18 cellular contexts compared by ENCODE assay signal in genomic region chr19:29795882-29796523, GRCh38. TPM values are rescaled to one million over a fixed set of nuclear protein-coding genes. Genes with fewer than 3 reads are reported as not detected.
DNase-seq lines count a peak whose midpoint lies in the region; ATAC-seq lines count a peak whose summit lies in the region.
"Had no signal": no experiment of that assay in that cellular context is flagged by ENCODE, and none has a peak within 500 bp of the region (broad histone marks: within the 10 kb centered on the region; RNA-seq: fewer than 3 reads in every experiment).

No MANE protein-coding gene starts in this region.

- H2BK12ac ChIP-seq in trophoblast cell (ENCODE audit: low read length): no peak overlapping the region

- no peaks in the 10 kb centered on the region for H3K36me3 Mint-ChIP-seq in activated CD8-positive, alpha-beta memory T cell treated with anti-CD3 and anti-CD28 coated beads, Interleukin-2, amount 10 ng/mL, durations not matched to agents 7 days and 5 days

- no peaks in the 10 kb centered on the region for H3K79me2 ChIP-seq in trophoblast cell (ENCODE audit: control insufficient read depth, insufficient read depth, low read length, poor library complexity)

- CTCF ChIA-PET in activated CD8-positive, alpha-beta memory T cell treated with anti-CD3 and anti-CD28 coated beads, Interleukin-2, amount 10 ng/mL, durations not matched to agents 7 days and 5 days (lab: Charles Lee): interaction anchor here (0.7 to 1.1 kb wide), 3 partner anchors 36 to 66 kb away, joined by 3 to 4 read pairs (median 4); no protein-coding TSS in a partner anchor

- intact Hi-C loops in Right ventricle myocardium inferior (cut with DNase I): no loop called here
- intact Hi-C loops in left ventricle myocardium superior (cut with micrococcal nuclease): no loop called here

- H3K9me3 ChIP-seq in trophoblast cell (ENCODE audit: insufficient read depth, low read depth, low read length): no peaks in the 10 kb centered on the region
- H3K9me3 ChIP-seq: BE2C, MG63, SJSA1 had no signal

- WGBS in trophoblast cell (ENCODE audit: extremely low coverage, insufficient coverage, insufficient read length): no CpG with 5 or more reads among the region's 12 CpGs

- no peak overlapping the region for H3K18ac ChIP-seq in trophoblast cell (ENCODE audit: low read length)

- no peak overlapping the region for H3K4me2 ChIP-seq in trophoblast cell (ENCODE audit: low read length)

- no peak overlapping the region for H4K91ac ChIP-seq in trophoblast cell (ENCODE audit: low read depth, low read length)

- peak; percentile 40 for DNase-seq in Right ventricle myocardium inferior (ENCODE audit: missing footprints)
- no peak for DNase-seq in left ventricle myocardium superior
- peak; percentile 40 for DNase-seq in cerebellar cortex (ENCODE audit: low spot score)
- DNase-seq in left kidney (ENCODE audit: low read depth, low spot score): peak; percentile 56
- no peak for DNase-seq in trophoblast cell
- DNase-seq in activated CD8-positive, alpha-beta memory T cell treated with anti-CD3 and anti-CD28 coated beads, Interleukin-2, amount 10 ng/mL, durations not matched to agents 7 days and 5 days: no peak
- DNase-seq: BE2C, EL, H7, MG63, NCI-H1694 treated with DMSO at 0.1 percent for 48 hours, NCI-H2227 treated with DMSO at 0.1 percent for 48 hours, NCI-H510A treated with DMSO at 0.1 percent for 48 hours, NCI-H774, OCI-M1 had no signal

- no peak overlapping the region for H3K4me3 ChIP-seq in trophoblast cell (ENCODE audit: low read depth, low read length)
- H3K4me3 ChIP-seq: K562, MG63, SJSA1 had no signal

- H3K27ac Mint-ChIP-seq in activated CD8-positive, alpha-beta memory T cell treated with anti-CD3 and anti-CD28 coated beads, Interleukin-2, amount 10 ng/mL, durations not matched to agents 7 days and 5 days: no peak overlapping the region

- no peaks in the 10 kb centered on the region for H3K9me3 Mint-ChIP-seq in activated CD8-positive, alpha-beta memory T cell treated with anti-CD3 and anti-CD28 coated beads, Interleukin-2, amount 10 ng/mL, durations not matched to agents 7 days and 5 days (ENCODE audit: low read depth)

- H4K8ac ChIP-seq in trophoblast cell (ENCODE audit: low read depth, low read length): no peak overlapping the region

- H3K4me1 Mint-ChIP-seq in activated CD8-positive, alpha-beta memory T cell treated with anti-CD3 and anti-CD28 coated beads, Interleukin-2, amount 10 ng/mL, durations not matched to agents 7 days and 5 days: peaks cover 7% of the 10 kb centered on the region

- H3K27me3 ChIP-seq in trophoblast cell (ENCODE audit: insufficient read depth, low read length): no peaks in the 10 kb centered on the region
- H3K27me3 ChIP-seq: BE2C, MG63, SJSA1 had no signal

- H3K36me3 ChIP-seq in trophoblast cell (ENCODE audit: control insufficient read depth in 1 of 2, insufficient read depth in 2 of 2, low read length in 2 of 2): no peaks in the 10 kb centered on the region
- H3K36me3 ChIP-seq: BE2C, MG63, SJSA1 had no signal

- no peak overlapping the region for H3K9ac ChIP-seq in trophoblast cell (ENCODE audit: low read length)

- no peak overlapping the region for H3K4ac ChIP-seq in trophoblast cell (ENCODE audit: low read depth, low read length)

- H3K27ac ChIP-seq in trophoblast cell (ENCODE audit: low read depth, low read length): no peak overlapping the region
- H3K27ac ChIP-seq: SJSA1 had no signal

- H2AK5ac ChIP-seq in trophoblast cell (ENCODE audit: low read length): no peak overlapping the region

- no peak overlapping the region for H2BK120ac ChIP-seq in trophoblast cell (ENCODE audit: insufficient read depth, low read length, poor library complexity)

- no peak overlapping the region for H2AFZ ChIP-seq in trophoblast cell (ENCODE audit: insufficient read depth, low read length, poor library complexity)

- H3K14ac ChIP-seq in trophoblast cell (ENCODE audit: low read length): no peak overlapping the region

- H3K4me1 ChIP-seq in trophoblast cell (ENCODE audit: control insufficient read depth in 1 of 2, insufficient read depth in 2 of 2, low read length in 2 of 2): no peaks in the 10 kb centered on the region
- H3K4me1 ChIP-seq: BE2C, SJSA1 had no signal

- H2BK5ac ChIP-seq in trophoblast cell (ENCODE audit: low read depth, low read length, poor library complexity): no peak overlapping the region

- no peak overlapping the region for H3K4me3 Mint-ChIP-seq in activated CD8-positive, alpha-beta memory T cell treated with anti-CD3 and anti-CD28 coated beads, Interleukin-2, amount 10 ng/mL, durations not matched to agents 7 days and 5 days

- H3K79me1 ChIP-seq in trophoblast cell (ENCODE audit: low read length): no peaks in the 10 kb centered on the region

- no peak for ATAC-seq in Right ventricle myocardium inferior
- no peak for ATAC-seq in left ventricle myocardium superior
- ATAC-seq in activated CD8-positive, alpha-beta memory T cell treated with anti-CD3 and anti-CD28 coated beads, Interleukin-2, amount 10 ng/mL, durations not matched to agents 7 days and 5 days: no peak
- ATAC-seq in GM18520 (IDR thresholded peaks at IDR 0.05; ENCODE audit: unreplicated experiment): no peak
- ATAC-seq: K562 had no signal

- H3K27me3 Mint-ChIP-seq in activated CD8-positive, alpha-beta memory T cell treated with anti-CD3 and anti-CD28 coated beads, Interleukin-2, amount 10 ng/mL, durations not matched to agents 7 days and 5 days: peaks cover 2% of the 10 kb centered on the region

- H3K23ac ChIP-seq in trophoblast cell (ENCODE audit: low read length): no peak overlapping the region

- H4K12ac ChIP-seq in trophoblast cell (ENCODE audit: low read depth, low read length): no peak overlapping the region

RNA-seq across cellular contexts. Expression of gene CCNE1, which starts 15.8 kb away (rescaled TPM):
- total RNA-seq in Right ventricle myocardium inferior (3.1 TPM), left ventricle myocardium superior (3.3 TPM)
- 402 and 418 TPM in 2 replicates for polyA plus RNA-seq in trophoblast cell (2013)
- 10 to 100 TPM; 27.4 to 28.6 TPM for total RNA-seq in activated CD8-positive, alpha-beta memory T cell treated with anti-CD3 and anti-CD28 coated beads, Interleukin-2, amount 10 ng/mL, durations not matched to agents 7 days and 5 days

Comparison
In these comparisons a context has a peak if more than half of its experiments do, and no peak if none do; other contexts are left out.
1. DNase-seq: peak in Right ventricle myocardium inferior (single experiment), cerebellar cortex (single experiment) and left kidney (single experiment); none in left ventricle myocardium superior (single experiment), trophoblast cell (0 of 2) and activated CD8-positive, alpha-beta memory T cell treated with anti-CD3 and anti-CD28 coated beads, Interleukin-2, amount 10 ng/mL, durations not matched to agents 7 days and 5 days (single experiment).